22 cellular contexts compared by ENCODE assay signal in genomic region chr16:48206594-48207242, GRCh38. TPM values are rescaled to one million over a fixed set of nuclear protein-coding genes. Genes with fewer than 3 reads are reported as not detected.
DNase-seq lines count a peak whose midpoint lies in the region; ATAC-seq, FAIRE-seq and TF ChIP-seq lines count a peak whose summit lies in the region.
"Had no signal": no experiment of that assay in that cellular context is flagged by ENCODE, and none has a peak within 500 bp of the region (broad histone marks: within the 10 kb centered on the region; RNA-seq: fewer than 3 reads in every experiment).

No MANE protein-coding gene starts in this region.

- peaks cover 9% of the 10 kb centered on the region for H3K27me3 Mint-ChIP-seq in activated CD8-positive, alpha-beta T cell treated with anti-CD3 and anti-CD28 coated beads for 36 hours
- H3K27me3 Mint-ChIP-seq in activated CD8-positive, alpha-beta T cell treated with anti-CD3 and anti-CD28 coated beads, Interleukin-2, amount 10 ng/mL, durations not matched to agents 7 days and 5 days (ENCODE audit: low read depth), result no peaks in the 10 kb centered on the region
- peaks cover 6% of the 10 kb centered on the region for H3K27me3 Mint-ChIP-seq in type B pancreatic cell

- WGBS in small intestine, 3 donors, result 72 to 79% (median 73%) methylated on average over 8 of the region's 8 CpGs

- H3K27ac ChIP-seq in RWPE1 (no peak overlapping the region), small intestine (ENCODE audit: low read depth in 1 of 2, low read length in 1 of 2) (no peak overlapping the region)
- H3K27ac ChIP-seq: body of pancreas, neural progenitor cell, SJCRH30 had no signal

- POLR2A ChIA-PET in activated CD8-positive, alpha-beta T cell treated with anti-CD3 and anti-CD28 coated beads for 36 hours (lab: Charles Lee), result interaction anchor here (0.7 kb wide), 1 partner anchor 68 kb away, joined by 4 read pairs; no protein-coding TSS in a partner anchor
- POLR2A ChIA-PET in activated CD8-positive, alpha-beta T cell treated with anti-CD3 and anti-CD28 coated beads, Interleukin-2, amount 10 ng/mL, durations not matched to agents 7 days and 5 days (lab: Charles Lee), result no interaction called here
- POLR2A ChIA-PET in RWPE1 (lab: Yijun Ruan, JAX; ENCODE audit: low non-redundant PET), result no interaction called here

- peak; percentile 65 for ATAC-seq in activated CD8-positive, alpha-beta T cell treated with anti-CD3 and anti-CD28 coated beads for 36 hours
- no peak for ATAC-seq in activated CD8-positive, alpha-beta T cell treated with anti-CD3 and anti-CD28 coated beads, Interleukin-2, amount 10 ng/mL, durations not matched to agents 7 days and 5 days
- no peak for ATAC-seq in GM18867 (IDR thresholded peaks at IDR 0.05; ENCODE audit: unreplicated experiment)
- ATAC-seq: body of pancreas; stimulated activated naive CD8-positive, alpha-beta T cell treated with anti-CD3 and anti-CD28 coated beads, Interleukin-15, amount 100 ng/mL, for 72 hours had no signal

- H3K4me3 ChIP-seq in fibroblast of the aortic adventitia (ENCODE audit: low read depth, low read length) (no peak overlapping the region), small intestine (ENCODE audit: low read depth in 1 of 2, low read length in 2 of 2) (no peak overlapping the region)
- H3K4me3 ChIP-seq: body of pancreas, neural progenitor cell, SJCRH30 had no signal

- no peak for TF ChIP-seq CTCF in activated CD8-positive, alpha-beta T cell treated with anti-CD3 and anti-CD28 coated beads for 36 hours (IDR thresholded peaks at IDR 0.05)
- TF ChIP-seq CTCF in RWPE1 (conservative IDR thresholded peaks at IDR 0.05; ENCODE audit: low read depth), result no peak
- no peak for TF ChIP-seq CTCF in fibroblast of the aortic adventitia (IDR thresholded peaks at IDR 0.05; ENCODE audit: insufficient read depth, low read length)
- TF ChIP-seq CTCF in type B pancreatic cell (conservative IDR thresholded peaks at IDR 0.05), result no peak

- no peaks in the 10 kb centered on the region for H3K36me3 Mint-ChIP-seq in activated CD8-positive, alpha-beta T cell treated with anti-CD3 and anti-CD28 coated beads for 36 hours (ENCODE audit: low read depth)
- no peaks in the 10 kb centered on the region for H3K36me3 Mint-ChIP-seq in activated CD8-positive, alpha-beta T cell treated with anti-CD3 and anti-CD28 coated beads, Interleukin-2, amount 10 ng/mL, durations not matched to agents 7 days and 5 days (ENCODE audit: low read depth)
- no peaks in the 10 kb centered on the region for H3K36me3 Mint-ChIP-seq in type B pancreatic cell
- H3K36me3 Mint-ChIP-seq: activated naive CD8-positive, alpha-beta T cell; CD4-positive, alpha-beta memory T cell; neural progenitor cell had no signal

- H3K4me1 Mint-ChIP-seq in activated CD8-positive, alpha-beta T cell treated with anti-CD3 and anti-CD28 coated beads for 36 hours (ENCODE audit: low read depth), result peaks cover 2% of the 10 kb centered on the region
- no peaks in the 10 kb centered on the region for H3K4me1 Mint-ChIP-seq in activated CD8-positive, alpha-beta T cell treated with anti-CD3 and anti-CD28 coated beads, Interleukin-2, amount 10 ng/mL, durations not matched to agents 7 days and 5 days (ENCODE audit: low read depth)
- no peaks in the 10 kb centered on the region for H3K4me1 Mint-ChIP-seq in type B pancreatic cell (ENCODE audit: unreplicated experiment)
- H3K4me1 Mint-ChIP-seq: CD4-positive, alpha-beta memory T cell; stimulated activated naive CD8-positive, alpha-beta T cell treated with anti-CD3 and anti-CD28 coated beads, Interleukin-15, amount 100 ng/mL, for 72 hours had no signal

- peak; percentile 19 for DNase-seq in activated CD8-positive, alpha-beta T cell treated with anti-CD3 and anti-CD28 coated beads for 36 hours
- no peak for DNase-seq in activated CD8-positive, alpha-beta T cell treated with anti-CD3 and anti-CD28 coated beads, Interleukin-2, amount 10 ng/mL, durations not matched to agents 7 days and 5 days
- DNase-seq in RWPE1 (ENCODE audit: low spot score) (peak; percentile 37), fibroblast of the aortic adventitia (ENCODE audit: low read depth) (peak; percentile 60), small intestine (peak; percentile 54), KBM-7 (no peak), type B pancreatic cell (ENCODE audit: extremely low spot score, unreplicated experiment) (no peak)
- DNase-seq: ACHN; body of pancreas; CD4-positive, alpha-beta memory T cell; DND-41; glutamatergic neuron; NCI-H2029; SJCRH30; stimulated activated naive CD8-positive, alpha-beta T cell treated with anti-CD3 and anti-CD28 coated beads, Interleukin-15, amount 100 ng/mL, for 72 hours had no signal

- no peaks in the 10 kb centered on the region for H3K36me3 ChIP-seq in small intestine (ENCODE audit: control insufficient read depth in 2 of 2, insufficient read depth in 2 of 2, low read length in 2 of 2)
- H3K36me3 ChIP-seq: neural progenitor cell, SJCRH30 had no signal

- no peaks in the 10 kb centered on the region for H3K4me1 ChIP-seq in small intestine (ENCODE audit: control insufficient read depth in 2 of 2, insufficient read depth in 1 of 2, low read depth in 1 of 2, low read length in 1 of 2)
- H3K4me1 ChIP-seq: neural progenitor cell, SJCRH30 had no signal

- H3K27ac Mint-ChIP-seq in activated CD8-positive, alpha-beta T cell treated with anti-CD3 and anti-CD28 coated beads for 36 hours, result no peak overlapping the region
- H3K27ac Mint-ChIP-seq in activated CD8-positive, alpha-beta T cell treated with anti-CD3 and anti-CD28 coated beads, Interleukin-2, amount 10 ng/mL, durations not matched to agents 7 days and 5 days, result no peak overlapping the region
- H3K27ac Mint-ChIP-seq in type B pancreatic cell, result no peak overlapping the region
- H3K27ac Mint-ChIP-seq: activated naive CD8-positive, alpha-beta T cell; CD4-positive, alpha-beta memory T cell; neural progenitor cell; stimulated activated naive CD8-positive, alpha-beta T cell treated with anti-CD3 and anti-CD28 coated beads, Interleukin-15, amount 100 ng/mL, for 72 hours; T-helper 2 cell treated with Interferon-gamma antibody and Interleukin-4, amounts not matched to agents 5 μg/mL and 100 μg/mL, for 36 hours had no signal

- no peak overlapping the region for H3K4me3 Mint-ChIP-seq in activated CD8-positive, alpha-beta T cell treated with anti-CD3 and anti-CD28 coated beads for 36 hours
- no peak overlapping the region for H3K4me3 Mint-ChIP-seq in activated CD8-positive, alpha-beta T cell treated with anti-CD3 and anti-CD28 coated beads, Interleukin-2, amount 10 ng/mL, durations not matched to agents 7 days and 5 days
- no peak overlapping the region for H3K4me3 Mint-ChIP-seq in type B pancreatic cell
- H3K4me3 Mint-ChIP-seq: activated naive CD8-positive, alpha-beta T cell; CD4-positive, alpha-beta memory T cell; neural progenitor cell; stimulated activated naive CD8-positive, alpha-beta T cell treated with anti-CD3 and anti-CD28 coated beads, Interleukin-15, amount 100 ng/mL, for 72 hours; T-helper 2 cell treated with Interferon-gamma antibody and Interleukin-4, amounts not matched to agents 5 μg/mL and 100 μg/mL, for 36 hours had no signal

- H3K27me3 ChIP-seq in small intestine (ENCODE audit: control insufficient read depth in 2 of 2, insufficient read depth in 2 of 2, low read length in 2 of 2), result no peaks in the 10 kb centered on the region
- H3K27me3 ChIP-seq: body of pancreas, neural progenitor cell, SJCRH30 had no signal

- H3K9me3 Mint-ChIP-seq in activated CD8-positive, alpha-beta T cell treated with anti-CD3 and anti-CD28 coated beads for 36 hours, result no peaks in the 10 kb centered on the region
- no peaks in the 10 kb centered on the region for H3K9me3 Mint-ChIP-seq in activated CD8-positive, alpha-beta T cell treated with anti-CD3 and anti-CD28 coated beads, Interleukin-2, amount 10 ng/mL, durations not matched to agents 7 days and 5 days (ENCODE audit: insufficient read depth)
- H3K9me3 Mint-ChIP-seq in type B pancreatic cell, result no peaks in the 10 kb centered on the region
- H3K9me3 Mint-ChIP-seq: CD4-positive, alpha-beta memory T cell; neural progenitor cell; stimulated activated naive CD8-positive, alpha-beta T cell treated with anti-CD3 and anti-CD28 coated beads, Interleukin-15, amount 100 ng/mL, for 72 hours; T-helper 2 cell treated with Interferon-gamma antibody and Interleukin-4, amounts not matched to agents 5 μg/mL and 100 μg/mL, for 36 hours had no signal

- in situ Hi-C loops in KBM-7 (cut with MboI; ENCODE audit: low pct_unique_long_range_greater_than_20kb, low sequenced_read_pairs), result no loop called here

- H3K9me3 ChIP-seq in small intestine (ENCODE audit: control insufficient read depth, low read depth), result no peaks in the 10 kb centered on the region
- H3K9me3 ChIP-seq: body of pancreas, SJCRH30 had no signal

- CTCF ChIA-PET in activated CD8-positive, alpha-beta T cell treated with anti-CD3 and anti-CD28 coated beads for 36 hours (lab: Charles Lee), result no interaction called here
- CTCF ChIA-PET in activated CD8-positive, alpha-beta T cell treated with anti-CD3 and anti-CD28 coated beads, Interleukin-2, amount 10 ng/mL, durations not matched to agents 7 days and 5 days (lab: Charles Lee), result no interaction called here
- CTCF ChIA-PET in RWPE1 (lab: Yijun Ruan, JAX), result interaction anchor here (0.5 kb wide), 1 partner anchor 231 kb away, joined by 4 read pairs; no protein-coding TSS in a partner anchor

- intact Hi-C loops in activated CD8-positive, alpha-beta T cell treated with anti-CD3 and anti-CD28 coated beads for 36 hours (cut with micrococcal nuclease), result no loop called here

- no peak for FAIRE-seq in small intestine (lab: Jason Lieb, UNC)

RNA-seq across cellular contexts. Expression of gene LONP2, which starts 37.4 kb away (rescaled TPM):
- total RNA-seq in activated CD8-positive, alpha-beta T cell treated with anti-CD3 and anti-CD28 coated beads for 36 hours, result 10 to 100 TPM; 50.3 to 51.6 TPM
- total RNA-seq in activated CD8-positive, alpha-beta T cell treated with anti-CD3 and anti-CD28 coated beads, Interleukin-2, amount 10 ng/mL, durations not matched to agents 7 days and 5 days, result 10 to 100 TPM; 54.2 to 54.5 TPM
- total RNA-seq in fibroblast of the aortic adventitia (ENCODE audit: low replicate concordance) (28.3 and 49.3 TPM in 2 replicates), type B pancreatic cell (ENCODE audit: low replicate concordance) (61.5 and 65.5 TPM in 2 replicates)
- 10 to 100 TPM; 18.1 to 33.1 (median 21.7) TPM for polyA plus RNA-seq in small intestine

RNA-seq across cellular contexts. Expression of gene ABCC11, which starts 40.6 kb away (rescaled TPM):
- total RNA-seq in activated CD8-positive, alpha-beta T cell treated with anti-CD3 and anti-CD28 coated beads for 36 hours, result under 1 TPM; 0.16 to 0.54 TPM
- total RNA-seq in activated CD8-positive, alpha-beta T cell treated with anti-CD3 and anti-CD28 coated beads, Interleukin-2, amount 10 ng/mL, durations not matched to agents 7 days and 5 days, result not detected
- total RNA-seq in fibroblast of the aortic adventitia (ENCODE audit: low replicate concordance) (0.09 and 2.0 TPM in 2 replicates), type B pancreatic cell (ENCODE audit: low replicate concordance) (0.07 and 0.19 TPM in 2 replicates)
- polyA plus RNA-seq in small intestine, result under 1 TPM in 2 of 3 donors, not detected in 1; 0.15 to 0.22 TPM
- total RNA-seq: CD4-positive, alpha-beta memory T cell; kidney epithelial cell; NCI-H460 had no signal

RNA-seq across cellular contexts. Expression of gene ABCC12, which starts 50.9 kb away (rescaled TPM):
- total RNA-seq in activated CD8-positive, alpha-beta T cell treated with anti-CD3 and anti-CD28 coated beads for 36 hours, result not detected
- total RNA-seq in activated CD8-positive, alpha-beta T cell treated with anti-CD3 and anti-CD28 coated beads, Interleukin-2, amount 10 ng/mL, durations not matched to agents 7 days and 5 days, result not detected
- not detected in 2 replicates for total RNA-seq in fibroblast of the aortic adventitia (ENCODE audit: low replicate concordance)
- polyA plus RNA-seq in small intestine, result not detected
- 0.10 TPM in 1 of 2 replicates, not detected in the other for total RNA-seq in type B pancreatic cell (ENCODE audit: low replicate concordance)
- total RNA-seq: body of pancreas; CD4-positive, alpha-beta memory T cell; kidney epithelial cell; NCI-H460; SJCRH30; ureter had no signal
- polyA plus RNA-seq: CD4-positive, alpha-beta memory T cell had no signal

Comparison
In these comparisons a context has a peak if more than half of its experiments do, and no peak if none do; other contexts are left out.
1. DNase-seq: peak in activated CD8-positive, alpha-beta T cell treated with anti-CD3 and anti-CD28 coated beads for 36 hours (single experiment), RWPE1 (single experiment), fibroblast of the aortic adventitia (single experiment) and small intestine (single experiment); none in activated CD8-positive, alpha-beta T cell treated with anti-CD3 and anti-CD28 coated beads, Interleukin-2, amount 10 ng/mL, durations not matched to agents 7 days and 5 days (single experiment), KBM-7 (single experiment) and type B pancreatic cell (single experiment).